16 cellular contexts compared by ENCODE assay signal in genomic region chr7:51054231-51054630, GRCh38.
"Had no signal": no experiment of that assay in that cellular context is flagged by ENCODE, and none has a peak within 500 bp of the region (broad histone marks: within the 10 kb centered on the region; RNA-seq: fewer than 3 reads in every experiment).

No MANE protein-coding gene starts in this region.

- H3K27me3 ChIP-seq: colonic mucosa, heart left ventricle, ovary, vagina had no signal

- H3K9me3 ChIP-seq: colonic mucosa, heart left ventricle, mucosa of descending colon, ovary, vagina had no signal

- H3K4me1 ChIP-seq: colonic mucosa, foreskin keratinocyte, vagina had no signal

- H3K36me3 ChIP-seq: colonic mucosa, heart left ventricle, ovary, vagina had no signal

- H3K4me3 ChIP-seq: colonic mucosa, heart left ventricle, mucosa of descending colon, ovary, vagina had no signal

- H3K27ac ChIP-seq: colonic mucosa, foreskin keratinocyte, heart left ventricle, ovary, vagina had no signal

- H3K27ac Mint-ChIP-seq: naive thymus-derived CD8-positive, alpha-beta T cell; type B pancreatic cell had no signal

- H3K4me1 Mint-ChIP-seq: naive thymus-derived CD8-positive, alpha-beta T cell had no signal

- H3K27me3 Mint-ChIP-seq: type B pancreatic cell had no signal

- ATAC-seq: foreskin keratinocyte; left colon; mucosa of descending colon; naive thymus-derived CD8-positive, alpha-beta T cell had no signal

- H3K9me3 Mint-ChIP-seq: naive thymus-derived CD8-positive, alpha-beta T cell; type B pancreatic cell had no signal

- DNase-seq: colonic mucosa; dermis blood vessel endothelial cell; erythroblast; foreskin keratinocyte; hippocampal formation; left colon; mucosa of descending colon; naive thymus-derived CD8-positive, alpha-beta T cell; ovary; right cardiac atrium; small intestine; stimulated activated CD4-positive, alpha-beta T cell treated with anti-CD3 and anti-CD28 coated beads, Interleukin-12 subunit alpha, Interleukin-12 subunit beta, amount 100 ng/mL, for 4 hours; stimulated activated naive CD4-positive, alpha-beta T cell had no signal

- H3K4me3 Mint-ChIP-seq: naive thymus-derived CD8-positive, alpha-beta T cell; type B pancreatic cell had no signal

- H3K36me3 Mint-ChIP-seq: naive thymus-derived CD8-positive, alpha-beta T cell; type B pancreatic cell had no signal
